In genomic region chr19:42028304-42029216, GRCh38 we compare ENCODE assay signal across 8 cellular contexts. TPM values are rescaled to one million over a fixed set of nuclear protein-coding genes. Genes with fewer than 3 reads are reported as not detected.
DNase-seq lines count a peak whose midpoint lies in the region; ATAC-seq and TF ChIP-seq lines count a peak whose summit lies in the region.

No MANE protein-coding gene starts in this region.

- H3K4me3 ChIP-seq in HUES64 (ENCODE audit: low read length) (peak overlapping the region; percentile 52), ovary (no peak overlapping the region)

- peak; percentile 8 for DNase-seq in CMK (ENCODE audit: low read depth)
- peak in 2 of 3 experiments; percentile 21 to 36 for DNase-seq in activated CD8-positive, alpha-beta memory T cell treated with anti-CD3 and anti-CD28 coated beads for 48 hours (ENCODE audit: low read depth in 2 of 3, low spot score in 2 of 3)
- DNase-seq in islet precursor cell: peak; percentile 71
- DNase-seq in substantia nigra (lab: John Stamatoyannopoulos, UW): no peak
- DNase-seq in ovary: no peak
- DNase-seq in OCI-M2 (lab: John Stamatoyannopoulos, UW; ENCODE audit: unreplicated experiment): no peak

- no peak for TF ChIP-seq CTCF in ovary (IDR thresholded peaks at IDR 0.05)

- H3K27ac ChIP-seq in HUES64 (ENCODE audit: low read depth, low read length) (no peak overlapping the region), substantia nigra (ENCODE audit: low read depth, low read length, poor library complexity, severe bottlenecking) (no peak overlapping the region), ovary (no peak overlapping the region)

- H3K27me3 ChIP-seq in HUES64 (ENCODE audit: insufficient read depth, low read length) (no peaks in the 10 kb centered on the region), ovary (no peaks in the 10 kb centered on the region)

- H3K36me3 ChIP-seq in HUES64 (ENCODE audit: insufficient read depth, low read length): peaks cover 12% of the 10 kb centered on the region
- H3K36me3 ChIP-seq in ovary: no peaks in the 10 kb centered on the region

- WGBS in HUES64: 70% methylated on average over 6 of the region's 8 CpGs
- 44 to 57% (median 55%) methylated on average over 8 of the region's 8 CpGs for WGBS in ovary, 3 donors

- TF ChIP-seq EP300 in ovary (IDR thresholded peaks at IDR 0.05): no peak

- no peak for ATAC-seq in HG03565 (IDR thresholded peaks at IDR 0.05; ENCODE audit: unreplicated experiment)

- H3K4me1 ChIP-seq in HUES64 (ENCODE audit: insufficient read depth, low read length) (peaks cover 11% of the 10 kb centered on the region), ovary (ENCODE audit: insufficient read depth) (no peaks in the 10 kb centered on the region)

- no peak for TF ChIP-seq POLR2A in ovary (IDR thresholded peaks at IDR 0.05)

- H3K9ac ChIP-seq in HUES64 (ENCODE audit: low read depth, low read length): 0 out of 2 replicates have a peak overlapping the region, but pooled peaks have one; percentile 9

- no peaks in the 10 kb centered on the region for H3K9me3 ChIP-seq in HUES64 (ENCODE audit: insufficient read depth, low read depth, low read length)
- H3K9me3 ChIP-seq in ovary: no peaks in the 10 kb centered on the region

- intact Hi-C loops in ovary (cut with DNase I): no loop called here

RNA-seq across cellular contexts. Expression of gene ATP1A3, which starts 34.5 kb away (rescaled TPM):
- 12.3 TPM for polyA plus RNA-seq in HUES64 (2013, experiment 1 of 2)
- polyA plus RNA-seq in HUES64 (2013, experiment 2 of 2): 12.9 TPM
- under 1 TPM in 1 of 7 donors, not detected in 6; 0.32 TPM for total RNA-seq in ovary
- under 1 TPM; 0.02 to 0.33 TPM for polyA plus RNA-seq in ovary

RNA-seq across cellular contexts. Expression of gene GRIK5, which starts 41.4 kb away (rescaled TPM):
- 25.3 TPM for polyA plus RNA-seq in HUES64 (2013, experiment 1 of 2)
- polyA plus RNA-seq in HUES64 (2013, experiment 2 of 2): 27.2 TPM
- total RNA-seq in ovary: 10 to 100 TPM in 2 of 7 donors, 1 to 10 TPM in 5; 1.7 to 16.3 (median 3.7) TPM
- polyA plus RNA-seq in ovary: 1 to 10 TPM; 2.9 to 5.3 TPM

RNA-seq across cellular contexts. Expression of gene ZNF574, which starts 47.4 kb away (rescaled TPM):
- polyA plus RNA-seq in HUES64 (2013, experiment 1 of 2): 21.0 TPM
- polyA plus RNA-seq in HUES64 (2013, experiment 2 of 2): 21.1 TPM
- total RNA-seq in ovary: 10 to 100 TPM; 10.3 to 24.6 (median 18.2) TPM
- 10 to 100 TPM in 1 of 2 donors, 1 to 10 TPM in 1; 2.4 to 14.9 TPM for polyA plus RNA-seq in ovary

Comparison
In these comparisons a context has a peak if more than half of its experiments do, and no peak if none do; other contexts are left out.
1. DNase-seq: peak in CMK (single experiment), activated CD8-positive, alpha-beta memory T cell treated with anti-CD3 and anti-CD28 coated beads for 48 hours (2 of 3) and islet precursor cell (single experiment); none in substantia nigra (0 of 49), ovary (0 of 5) and OCI-M2 (single experiment).